In the genomic region with DNA sequence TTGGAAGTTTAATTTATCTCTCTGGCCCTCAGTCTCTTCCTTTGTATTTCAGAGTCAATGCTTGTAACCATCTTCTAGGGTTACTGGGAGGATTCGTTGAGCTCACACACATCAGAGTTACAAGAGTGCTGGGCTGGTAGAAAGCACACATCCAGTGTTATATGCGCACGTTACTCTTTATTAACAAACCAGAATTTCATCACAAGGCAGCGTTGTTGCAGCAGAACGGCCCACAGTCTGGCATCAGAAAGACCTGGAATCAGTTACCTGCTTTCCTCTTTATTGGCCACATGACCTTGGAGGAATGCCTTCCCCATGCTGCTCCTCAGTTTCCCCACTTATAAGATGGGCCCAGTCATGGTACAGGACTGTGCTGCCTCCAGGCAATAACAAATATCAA, we compare ENCODE assay signal across 22 cellular contexts.
"Had no signal": no experiment of that assay in that cellular context is flagged by ENCODE, and none has a peak within 500 bp of the region (broad histone marks: within the 10 kb centered on the region; RNA-seq: fewer than 3 reads in every experiment).

No MANE protein-coding gene starts in this region.

- H3K36me3 ChIP-seq: cardiac muscle cell had no signal

- H3K4me3 Mint-ChIP-seq: activated B cell treated with CpG ODN at 0.5 μM for 24 hours; activated CD4-positive, alpha-beta T cell treated with anti-CD3 and anti-CD28 coated beads, Interleukin-2, amount 10 ng/mL, durations not matched to agents 24 days and 14 days; activated naive CD4-positive, alpha-beta T cell treated with anti-CD3 and anti-CD28 coated beads, Interleukin-2, amount 50 U/mL, for 24 hours; T-helper 1 cell treated with Interleukin-12 subunit alpha and Interleukin-12 subunit beta and Interleukin-4 antibody, amounts not matched to agents 30 μg/mL and 1 μg/mL, for 36 hours had no signal

- H3K27ac Mint-ChIP-seq: activated CD4-positive, alpha-beta T cell treated with anti-CD3 and anti-CD28 coated beads, Interleukin-2, amount 10 ng/mL, durations not matched to agents 24 days and 14 days; activated naive CD4-positive, alpha-beta T cell treated with anti-CD3 and anti-CD28 coated beads, Interleukin-2, amount 50 U/mL, for 24 hours; T-helper 1 cell treated with Interleukin-12 subunit alpha and Interleukin-12 subunit beta and Interleukin-4 antibody, amounts not matched to agents 30 μg/mL and 1 μg/mL, for 36 hours had no signal

- H3K9me3 Mint-ChIP-seq: activated B cell treated with CpG ODN at 0.5 μM for 24 hours; activated CD4-positive, alpha-beta T cell treated with anti-CD3 and anti-CD28 coated beads, Interleukin-2, amount 10 ng/mL, durations not matched to agents 24 days and 14 days; activated naive CD4-positive, alpha-beta T cell treated with anti-CD3 and anti-CD28 coated beads, Interleukin-2, amount 50 U/mL, for 24 hours; T-helper 1 cell treated with Interleukin-12 subunit alpha and Interleukin-12 subunit beta and Interleukin-4 antibody, amounts not matched to agents 30 μg/mL and 1 μg/mL, for 36 hours had no signal

- H3K27me3 ChIP-seq: brain microvascular endothelial cell, cardiac muscle cell, SJSA1 had no signal

- H3K9me3 ChIP-seq: SJSA1 had no signal

- H3K27ac ChIP-seq: brain microvascular endothelial cell, cardiac muscle cell, SJSA1 had no signal

- DNase-seq: activated B cell treated with CpG ODN at 0.5 μM for 24 hours; activated CD4-positive, alpha-beta T cell treated with anti-CD3 and anti-CD28 coated beads for 1 hour; activated CD4-positive, alpha-beta T cell treated with anti-CD3 and anti-CD28 coated beads, Interleukin-2, amount 10 ng/mL, durations not matched to agents 24 days and 14 days; activated CD4-positive, alpha-beta T cell treated with anti-CD3 and anti-CD28 coated beads, Interleukin-2, amount 50 U/mL, for 48 hours; activated effector memory CD4-positive, alpha-beta T cell treated with Interleukin-2 at 50 U/mL for 16 hours; activated naive CD4-positive, alpha-beta T cell; activated T-cell treated with anti-CD3 and anti-CD28 coated beads for 4 hours; brain microvascular endothelial cell; cerebellar nuclear complex; KG1; NCI-H1048; NCI-H146; NCI-H187 treated with DMSO at 0.1 percent for 48 hours; NCI-H2081 treated with DMSO at 0.1 percent for 48 hours; NCI-H446; NCI-H524; SHP77; T-helper 9 cell had no signal

- H3K27me3 Mint-ChIP-seq: activated B cell treated with CpG ODN at 0.5 μM for 24 hours; activated naive CD4-positive, alpha-beta T cell treated with anti-CD3 and anti-CD28 coated beads, Interleukin-2, amount 50 U/mL, for 24 hours had no signal

- H3K4me3 ChIP-seq: cardiac muscle cell, SJSA1 had no signal
